8 cellular contexts compared by ENCODE assay signal in genomic region chr17:21513012-21513570, GRCh38.
DNase-seq lines count a peak whose midpoint lies in the region; ATAC-seq and FAIRE-seq lines count a peak whose summit lies in the region.

No MANE protein-coding gene starts in this region.

- peaks cover 64% of the 10 kb centered on the region for H3K27me3 Mint-ChIP-seq in activated T-helper 2 cell treated with anti-CD3 and anti-CD28 coated beads, Interferon-gamma antibody, Interleukin-2, Interleukin-4, amounts not matched to agents 10 μg/mL and 5 μg/mL and 100 μg/mL, durations not matched to agents 14 hours and 24 hours and 36 hours (ENCODE audit: low read depth)
- H3K27me3 Mint-ChIP-seq in stimulated activated naive CD8-positive, alpha-beta T cell treated with anti-CD3 and anti-CD28 coated beads, Interleukin-15, amount 100 ng/mL, for 72 hours: peaks cover 61% of the 10 kb centered on the region

- H3K9me3 Mint-ChIP-seq in activated T-helper 2 cell treated with anti-CD3 and anti-CD28 coated beads, Interferon-gamma antibody, Interleukin-2, Interleukin-4, amounts not matched to agents 10 μg/mL and 5 μg/mL and 100 μg/mL, durations not matched to agents 14 hours and 24 hours and 36 hours: no peaks in the 10 kb centered on the region
- H3K9me3 Mint-ChIP-seq in stimulated activated naive CD8-positive, alpha-beta T cell treated with anti-CD3 and anti-CD28 coated beads, Interleukin-15, amount 100 ng/mL, for 72 hours: no peaks in the 10 kb centered on the region

- no peaks in the 10 kb centered on the region for H3K36me3 ChIP-seq in neuronal stem cell (replicated peaks in 1 of 2; ENCODE audit: control insufficient read depth in 2 of 2, insufficient read depth in 2 of 2, low read length in 2 of 2)

- DNase-seq in GM04504 (ENCODE audit: low read depth): peak; percentile 28
- peak; percentile 97 for DNase-seq in HTR-8/SVneo (ENCODE audit: insufficient read length, low spot score)
- DNase-seq in SHP77 (lab: John Stamatoyannopoulos, UW): peak; percentile 82 to 91
- peak; percentile 58 for DNase-seq in activated T-helper 2 cell treated with anti-CD3 and anti-CD28 coated beads, Interferon-gamma antibody, Interleukin-2, Interleukin-4, amounts not matched to agents 10 μg/mL and 5 μg/mL and 100 μg/mL, durations not matched to agents 14 hours and 24 hours and 36 hours (ENCODE audit: low spot score)
- peak; percentile 43 for DNase-seq in fibroblast of the conjunctiva (ENCODE audit: low read depth)
- DNase-seq in neuronal stem cell (ENCODE audit: low spot score): peak; percentile 80
- DNase-seq in stimulated activated naive CD8-positive, alpha-beta T cell treated with anti-CD3 and anti-CD28 coated beads, Interleukin-15, amount 100 ng/mL, for 72 hours: peak; percentile 74 to 76

- H2BK5ac ChIP-seq in neuronal stem cell (ENCODE audit: low read length): no peak overlapping the region

- H3K14ac ChIP-seq in neuronal stem cell (ENCODE audit: low read length): no peak overlapping the region

- peak overlapping the region; percentile 82 for H2AFZ ChIP-seq in neuronal stem cell (ENCODE audit: low read length)

- no peak overlapping the region for H3K9ac ChIP-seq in neuronal stem cell (ENCODE audit: low read depth, low read length, poor library complexity)

- H3K23ac ChIP-seq in neuronal stem cell (ENCODE audit: low read depth, low read length, poor library complexity): no peak overlapping the region

- no peak overlapping the region for H3K27ac ChIP-seq in neuronal stem cell (replicated peaks; ENCODE audit: low read length)

- H3K4ac ChIP-seq in neuronal stem cell (ENCODE audit: low read length): no peak overlapping the region

- no peak overlapping the region for H2AK5ac ChIP-seq in neuronal stem cell (ENCODE audit: low read depth, low read length)

- no peaks in the 10 kb centered on the region for H3K36me3 Mint-ChIP-seq in activated T-helper 2 cell treated with anti-CD3 and anti-CD28 coated beads, Interferon-gamma antibody, Interleukin-2, Interleukin-4, amounts not matched to agents 10 μg/mL and 5 μg/mL and 100 μg/mL, durations not matched to agents 14 hours and 24 hours and 36 hours (ENCODE audit: low read depth)

- no CpG with 5 or more reads among the region's 24 CpGs for WGBS in neuronal stem cell (ENCODE audit: extremely low coverage in 2 of 2, insufficient read length in 2 of 2, insufficient replicate concordance in 1 of 2), 2 donors

- H4K91ac ChIP-seq in neuronal stem cell (ENCODE audit: low read depth, low read length, poor library complexity): no peak overlapping the region

- H3K4me3 Mint-ChIP-seq in activated T-helper 2 cell treated with anti-CD3 and anti-CD28 coated beads, Interferon-gamma antibody, Interleukin-2, Interleukin-4, amounts not matched to agents 10 μg/mL and 5 μg/mL and 100 μg/mL, durations not matched to agents 14 hours and 24 hours and 36 hours (ENCODE audit: low read depth): no peak overlapping the region
- peak overlapping the region; percentile 37 to 73 for H3K4me3 Mint-ChIP-seq in stimulated activated naive CD8-positive, alpha-beta T cell treated with anti-CD3 and anti-CD28 coated beads, Interleukin-15, amount 100 ng/mL, for 72 hours

- no peak overlapping the region for H4K8ac ChIP-seq in neuronal stem cell (ENCODE audit: low read depth, low read length)

- no peak for FAIRE-seq in HTR-8/SVneo (lab: Jason Lieb, UNC)

- no peak overlapping the region for H2BK12ac ChIP-seq in neuronal stem cell (ENCODE audit: low read length)

- H2BK120ac ChIP-seq in neuronal stem cell (ENCODE audit: low read depth, low read length): no peak overlapping the region

- H2BK15ac ChIP-seq in neuronal stem cell (ENCODE audit: low read length): no peak overlapping the region

- intact Hi-C loops in activated T-helper 2 cell treated with anti-CD3 and anti-CD28 coated beads, Interferon-gamma antibody, Interleukin-2, Interleukin-4, amounts not matched to agents 10 μg/mL and 5 μg/mL and 100 μg/mL, durations not matched to agents 14 hours and 24 hours and 36 hours (cut with micrococcal nuclease): loop anchor here (1.0 to 2.0 kb wide), 2 partner anchors 233 to 394 kb away; no protein-coding TSS in a partner anchor

- peak overlapping the region; percentile 25 for H3K4me2 ChIP-seq in neuronal stem cell (ENCODE audit: insufficient read depth, low read length, poor library complexity, severe bottlenecking)

- no peak overlapping the region for H3K18ac ChIP-seq in neuronal stem cell (ENCODE audit: low read length)

- no peak overlapping the region for H3K4me3 ChIP-seq in neuronal stem cell (ENCODE audit: low read length in 2 of 2)

- peaks cover 0 to 21% (median 14%) of the 10 kb centered on the region in 3 experiments for H3K27me3 ChIP-seq in neuronal stem cell (ENCODE audit: control insufficient read depth in 3 of 3, insufficient read depth in 3 of 3, low read depth in 1 of 3, low read length in 3 of 3)

- no peak overlapping the region for H3K27ac Mint-ChIP-seq in activated T-helper 2 cell treated with anti-CD3 and anti-CD28 coated beads, Interferon-gamma antibody, Interleukin-2, Interleukin-4, amounts not matched to agents 10 μg/mL and 5 μg/mL and 100 μg/mL, durations not matched to agents 14 hours and 24 hours and 36 hours
- H3K27ac Mint-ChIP-seq in stimulated activated naive CD8-positive, alpha-beta T cell treated with anti-CD3 and anti-CD28 coated beads, Interleukin-15, amount 100 ng/mL, for 72 hours: no peak overlapping the region

- H3K4me1 Mint-ChIP-seq in activated T-helper 2 cell treated with anti-CD3 and anti-CD28 coated beads, Interferon-gamma antibody, Interleukin-2, Interleukin-4, amounts not matched to agents 10 μg/mL and 5 μg/mL and 100 μg/mL, durations not matched to agents 14 hours and 24 hours and 36 hours (ENCODE audit: low read depth): peaks cover 14% of the 10 kb centered on the region
- peaks cover 17% of the 10 kb centered on the region for H3K4me1 Mint-ChIP-seq in stimulated activated naive CD8-positive, alpha-beta T cell treated with anti-CD3 and anti-CD28 coated beads, Interleukin-15, amount 100 ng/mL, for 72 hours

- H3K79me1 ChIP-seq in neuronal stem cell (ENCODE audit: low read depth, low read length): no peaks in the 10 kb centered on the region

- no peaks in the 10 kb centered on the region for H3K9me3 ChIP-seq in neuronal stem cell (replicated peaks in 1 of 2; ENCODE audit: control insufficient read depth in 2 of 2, insufficient read depth in 1 of 2, low read depth in 1 of 2, low read length in 2 of 2)

- peaks cover 5% of the 10 kb centered on the region in 2 donors for H3K4me1 ChIP-seq in neuronal stem cell (ENCODE audit: control insufficient read depth in 2 of 2, insufficient read depth in 1 of 2, low read depth in 1 of 2, low read length in 2 of 2)

- ATAC-seq in stimulated activated naive CD8-positive, alpha-beta T cell treated with anti-CD3 and anti-CD28 coated beads, Interleukin-15, amount 100 ng/mL, for 72 hours: peak; percentile 69
- no peak for ATAC-seq in GM18861 (IDR thresholded peaks at IDR 0.05; ENCODE audit: unreplicated experiment)

Comparison
In these comparisons a context has a peak if more than half of its experiments do, and no peak if none do; other contexts are left out.
1. DNase-seq: peak in every context shown above with its lines; median percentile 97 in HTR-8/SVneo; 86 in SHP77; 80 in neuronal stem cell; 75 in stimulated activated naive CD8-positive, alpha-beta T cell treated with anti-CD3 and anti-CD28 coated beads, Interleukin-15, amount 100 ng/mL, for 72 hours; 58 in activated T-helper 2 cell treated with anti-CD3 and anti-CD28 coated beads, Interferon-gamma antibody, Interleukin-2, Interleukin-4, amounts not matched to agents 10 μg/mL and 5 μg/mL and 100 μg/mL, durations not matched to agents 14 hours and 24 hours and 36 hours; 43 in fibroblast of the conjunctiva; 28 in GM04504.